ENCODE assay signal across 8 cellular contexts in the genomic region with DNA sequence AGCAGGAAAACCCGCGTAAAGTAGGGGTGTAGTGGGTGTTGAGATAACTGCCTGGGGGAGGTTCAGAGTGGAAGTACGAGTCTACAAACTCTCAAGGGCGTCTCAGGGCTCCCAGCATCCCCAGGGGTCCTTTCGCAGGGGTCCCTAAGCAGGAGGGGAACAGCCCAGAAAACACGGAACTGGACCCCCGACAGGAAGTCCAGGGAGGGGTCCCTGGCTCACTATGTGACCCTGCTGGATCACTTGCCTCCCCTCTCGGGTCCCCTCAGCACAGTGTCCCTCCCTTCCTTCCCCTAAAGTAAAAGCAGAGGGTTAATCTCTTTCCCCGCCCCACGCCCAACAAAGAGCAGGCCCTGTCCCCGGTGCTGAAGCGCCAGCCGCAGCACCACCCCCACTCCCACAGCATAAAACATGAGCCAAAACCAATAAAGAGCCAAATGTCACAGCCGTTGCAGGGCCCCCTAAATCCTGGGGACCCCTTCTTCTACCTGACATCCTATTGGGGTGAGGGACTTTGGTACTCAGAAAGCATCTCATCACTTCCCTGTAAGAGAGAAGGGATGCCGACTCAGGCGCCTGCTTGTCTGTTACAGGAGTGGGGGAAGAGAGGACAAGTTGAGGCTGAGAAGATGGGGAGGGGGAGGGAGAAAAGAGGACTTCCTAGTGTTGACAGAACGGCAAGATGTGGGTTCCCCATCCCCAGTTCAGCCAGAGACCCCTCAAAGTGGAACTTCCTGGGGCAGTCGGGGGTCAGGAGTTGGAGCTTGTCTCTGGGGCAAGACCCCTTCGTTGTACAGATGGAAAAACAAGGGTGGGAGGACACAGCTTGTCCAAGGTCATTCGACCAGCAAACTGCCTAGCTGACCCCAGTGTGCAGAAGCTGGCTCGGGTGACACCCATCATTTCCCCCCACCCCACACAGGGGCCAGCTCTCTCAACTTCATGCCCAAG. TPM values are rescaled to one million over a fixed set of nuclear protein-coding genes. Genes with fewer than 3 reads are reported as not detected.
DNase-seq lines count a peak whose midpoint lies in the region; ATAC-seq, FAIRE-seq and TF ChIP-seq lines count a peak whose summit lies in the region.
"Had no signal": no experiment of that assay in that cellular context is flagged by ENCODE, and none has a peak within 500 bp of the region (broad histone marks: within the 10 kb centered on the region; RNA-seq: fewer than 3 reads in every experiment).

No MANE protein-coding gene starts in this region.

- H3K4me1 Mint-ChIP-seq in central memory CD8-positive, alpha-beta T cell: peaks cover 14% of the 10 kb centered on the region
- peaks cover 29% of the 10 kb centered on the region for H3K4me1 Mint-ChIP-seq in neural progenitor cell

- no peak overlapping the region for H3K4me3 Mint-ChIP-seq in central memory CD8-positive, alpha-beta T cell
- H3K4me3 Mint-ChIP-seq in neural progenitor cell: peak overlapping the region; percentile 79

- peaks cover 6% of the 10 kb centered on the region for H3K36me3 Mint-ChIP-seq in central memory CD8-positive, alpha-beta T cell (ENCODE audit: insufficient read depth)
- H3K36me3 Mint-ChIP-seq in neural progenitor cell: no peaks in the 10 kb centered on the region

- peaks cover 67% of the 10 kb centered on the region for H3K27me3 Mint-ChIP-seq in central memory CD8-positive, alpha-beta T cell
- H3K27me3 Mint-ChIP-seq in neural progenitor cell (ENCODE audit: insufficient read depth, low read depth): peaks cover 45% of the 10 kb centered on the region

- H3K27ac ChIP-seq in neural progenitor cell: no peak overlapping the region

- peaks cover 62% of the 10 kb centered on the region for H4K20me1 ChIP-seq in neural progenitor cell (ENCODE audit: low read depth)

- no peak for TF ChIP-seq CTCF in neural progenitor cell (IDR thresholded peaks at IDR 0.05)

- peaks cover 74% of the 10 kb centered on the region for H3K27me3 ChIP-seq in neural progenitor cell

- peak; percentile 46 for ATAC-seq in central memory CD8-positive, alpha-beta T cell (replicated peaks; ENCODE audit: extremely low read depth, poor library complexity, severe bottlenecking)
- no peak for ATAC-seq in HG03095 (IDR thresholded peaks at IDR 0.05; ENCODE audit: unreplicated experiment)

- H3F3A ChIP-seq in neural progenitor cell (ENCODE audit: low read depth): peaks cover 28% of the 10 kb centered on the region

- no peak overlapping the region for H3K27ac Mint-ChIP-seq in central memory CD8-positive, alpha-beta T cell (ENCODE audit: low read depth)
- no peak overlapping the region for H3K27ac Mint-ChIP-seq in neural progenitor cell

- FAIRE-seq in GM19239 (lab: Jason Lieb, UNC): no peak

- H3K4me3 ChIP-seq in neural progenitor cell: peak overlapping the region; percentile 19

- H3K36me3 ChIP-seq in neural progenitor cell: no peaks in the 10 kb centered on the region

- no peaks in the 10 kb centered on the region for H3K9me3 Mint-ChIP-seq in central memory CD8-positive, alpha-beta T cell
- no peaks in the 10 kb centered on the region for H3K9me3 Mint-ChIP-seq in neural progenitor cell

- no peak overlapping the region for H2AFZ ChIP-seq in neural progenitor cell (replicated peaks)

- no peak overlapping the region for H3K9ac ChIP-seq in neural progenitor cell

- no peaks in the 10 kb centered on the region for H3K79me2 ChIP-seq in neural progenitor cell (ENCODE audit: low read depth)

- H3K9me3 ChIP-seq in neural progenitor cell (ENCODE audit: low read depth): no peaks in the 10 kb centered on the region

- H3K4me1 ChIP-seq in neural progenitor cell: peaks cover 24% of the 10 kb centered on the region

- DNase-seq in GDM1 (lab: John Stamatoyannopoulos, UW) (peak; percentile 17), NCI-H460 (ENCODE audit: extremely low read depth, low read depth) (peak; percentile 27), neural progenitor cell (ENCODE audit: low spot score) (peak; percentile 82), GM19239 (ENCODE audit: insufficient read length, low spot score) (no peak)
- DNase-seq in central memory CD8-positive, alpha-beta T cell (ENCODE audit: low spot score in 2 of 2): no peak
- no peak for DNase-seq in activated effector memory CD4-positive, alpha-beta T cell treated with Interleukin-2 at 50 U/mL for 16 hours
- DNase-seq: NCI-H187 had no signal

- peak overlapping the region; percentile 70 for H3K4me2 ChIP-seq in neural progenitor cell

RNA-seq across cellular contexts. Expression of a gene that starts 1.4 kb away (rescaled TPM):
- 0.02 TPM in 1 of 2 replicates, not detected in the other for total RNA-seq in NCI-H460 (2014; rRNA removed; shearing (Covaris generic))
- 0.25 and 0.54 TPM in 2 replicates for polyA plus RNA-seq in NCI-H460 (2014; cell fraction: nucleus; rRNA removed)
- total RNA-seq in neural progenitor cell (ENCODE audit: low replicate concordance): 0.31 and 0.43 TPM in 2 replicates

RNA-seq across cellular contexts. Expression of a gene that starts 40.2 kb away (rescaled TPM):
- total RNA-seq in NCI-H460 (2014; rRNA removed; shearing (Covaris generic)): not detected in 2 replicates
- polyA plus RNA-seq in NCI-H460 (2014; cell fraction: nucleus; rRNA removed): not detected in 2 replicates
- total RNA-seq in neural progenitor cell (ENCODE audit: low replicate concordance): not detected in 2 replicates

Comparison
In these comparisons a context has a peak if more than half of its experiments do, and no peak if none do; other contexts are left out.
1. DNase-seq: peak in GDM1 (single experiment), NCI-H460 (single experiment) and neural progenitor cell (single experiment); none in central memory CD8-positive, alpha-beta T cell (0 of 2), GM19239 (single experiment) and activated effector memory CD4-positive, alpha-beta T cell treated with Interleukin-2 at 50 U/mL for 16 hours (single experiment).